Comparison of ENCODE assay signal across 19 cellular contexts in the genomic region with DNA sequence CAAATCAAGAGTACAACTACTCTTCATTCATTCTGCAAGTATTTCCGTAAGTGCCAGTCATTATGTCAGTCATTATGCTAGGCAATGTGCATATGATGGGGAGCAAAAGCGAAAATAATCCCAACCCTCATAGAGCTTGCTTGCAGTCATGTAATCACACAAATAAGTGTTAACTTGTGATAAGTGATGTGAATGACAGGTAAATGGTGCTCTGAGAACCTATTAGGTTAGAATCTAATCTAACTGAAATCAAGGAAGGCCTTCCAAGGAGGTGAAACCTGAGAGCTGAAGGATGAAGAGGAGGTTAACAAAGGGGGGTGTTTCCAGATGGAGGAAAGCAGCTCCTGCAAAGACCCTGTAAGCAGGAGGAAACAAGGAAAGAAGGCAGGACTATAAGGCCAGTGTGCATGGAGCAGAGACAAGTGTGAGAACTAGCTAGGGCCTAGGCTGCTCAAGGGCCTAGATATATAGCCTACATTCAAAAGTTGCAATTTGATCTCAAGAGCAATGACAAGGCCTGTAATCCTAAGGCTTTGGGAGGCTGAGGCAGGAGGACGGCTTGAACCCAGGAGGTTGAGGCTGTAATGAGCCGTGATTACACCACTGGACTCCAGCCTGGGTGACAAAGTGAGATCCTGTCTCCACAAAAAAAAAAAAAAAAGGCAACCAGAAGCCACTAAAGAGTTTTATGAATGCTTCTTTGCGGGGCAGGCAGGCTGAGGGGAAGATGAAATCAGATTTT. TPM values are rescaled to one million over a fixed set of nuclear protein-coding genes. Genes with fewer than 3 reads are reported as not detected.
DNase-seq lines count a peak whose midpoint lies in the region; ATAC-seq and TF ChIP-seq lines count a peak whose summit lies in the region.
"Had no signal": no experiment of that assay in that cellular context is flagged by ENCODE, and none has a peak within 500 bp of the region (broad histone marks: within the 10 kb centered on the region; RNA-seq: fewer than 3 reads in every experiment).

No MANE protein-coding gene starts in this region.

- H3K4me3 ChIP-seq in H7 (ENCODE audit: insufficient read depth, low read depth, low read length) = no peak overlapping the region
- H3K4me3 ChIP-seq: body of pancreas, SK-N-MC, smooth muscle cell had no signal

- no peaks in the 10 kb centered on the region for H3K27me3 ChIP-seq in H7 (ENCODE audit: control insufficient read depth, insufficient read depth, low read length)
- H3K27me3 ChIP-seq: body of pancreas had no signal

- peaks cover 52% of the 10 kb centered on the region for H3K4me1 Mint-ChIP-seq in CD14-positive monocyte
- peaks cover 19% of the 10 kb centered on the region for H3K4me1 Mint-ChIP-seq in activated T-helper 2 cell treated with anti-CD3 and anti-CD28 coated beads, Interferon-gamma antibody, Interleukin-2, Interleukin-4, amounts not matched to agents 10 μg/mL and 5 μg/mL and 100 μg/mL, durations not matched to agents 14 hours and 24 hours and 36 hours (ENCODE audit: low read depth)
- H3K4me1 Mint-ChIP-seq in memory B cell = peaks cover 28% of the 10 kb centered on the region

- H3K9me3 Mint-ChIP-seq in CD14-positive monocyte = peaks cover 0 to 2% (median 0%) of the 10 kb centered on the region in 7 donors
- H3K9me3 Mint-ChIP-seq in activated T-helper 2 cell treated with anti-CD3 and anti-CD28 coated beads, Interferon-gamma antibody, Interleukin-2, Interleukin-4, amounts not matched to agents 10 μg/mL and 5 μg/mL and 100 μg/mL, durations not matched to agents 14 hours and 24 hours and 36 hours = no peaks in the 10 kb centered on the region
- H3K9me3 Mint-ChIP-seq in memory B cell = no peaks in the 10 kb centered on the region

- intact Hi-C loops in CD14-positive monocyte (cut with micrococcal nuclease) = no loop called here
- intact Hi-C loops in activated T-helper 2 cell treated with anti-CD3 and anti-CD28 coated beads, Interferon-gamma antibody, Interleukin-2, Interleukin-4, amounts not matched to agents 10 μg/mL and 5 μg/mL and 100 μg/mL, durations not matched to agents 14 hours and 24 hours and 36 hours (cut with micrococcal nuclease) = no loop called here

- no peak overlapping the region for H3K4me3 Mint-ChIP-seq in CD14-positive monocyte
- H3K4me3 Mint-ChIP-seq in activated T-helper 2 cell treated with anti-CD3 and anti-CD28 coated beads, Interferon-gamma antibody, Interleukin-2, Interleukin-4, amounts not matched to agents 10 μg/mL and 5 μg/mL and 100 μg/mL, durations not matched to agents 14 hours and 24 hours and 36 hours (ENCODE audit: low read depth) = no peak overlapping the region
- no peak overlapping the region for H3K4me3 Mint-ChIP-seq in memory B cell

- H3K36me3 ChIP-seq in H7 (replicated peaks; ENCODE audit: control insufficient read depth, insufficient read depth, low read length) = no peaks in the 10 kb centered on the region

- ATAC-seq in memory B cell (ENCODE audit: low read depth) = no peak
- ATAC-seq in HG03521 (IDR thresholded peaks at IDR 0.05; ENCODE audit: unreplicated experiment) = no peak
- ATAC-seq in GM19324 (IDR thresholded peaks at IDR 0.05; ENCODE audit: low FRiP score, unreplicated experiment) = no peak

- DNase-seq in CD14-positive monocyte (ENCODE audit: low spot score) = no peak
- DNase-seq in H7 = peak; percentile 59
- DNase-seq in activated T-helper 2 cell treated with anti-CD3 and anti-CD28 coated beads, Interferon-gamma antibody, Interleukin-2, Interleukin-4, amounts not matched to agents 10 μg/mL and 5 μg/mL and 100 μg/mL, durations not matched to agents 14 hours and 24 hours and 36 hours (ENCODE audit: low spot score) = no peak
- no peak for DNase-seq in memory B cell (ENCODE audit: low spot score in 2 of 2)
- no peak for DNase-seq in NCI-H1092 (lab: John Stamatoyannopoulos, UW)
- no peak for DNase-seq in stimulated activated CD4-positive, alpha-beta T cell treated with anti-CD3 and anti-CD28 coated beads, Interleukin-1b, Interleukin-23, amount 100 ng/mL, for 48 hours
- DNase-seq: activated T-cell treated with anti-CD3 and anti-CD28 coated beads, Interleukin-2, amount 50 U/mL, for 48 hours; body of pancreas; effector memory CD4-positive, alpha-beta T cell; foreskin melanocyte; GDM1; left colon; NCI-H2227 treated with DMSO at 0.1 percent for 48 hours; nucleus accumbens; WERI-Rb-1 had no signal

- H3K36me3 Mint-ChIP-seq in CD14-positive monocyte = peaks cover 4 to 18% of the 10 kb centered on the region in 2 donors
- peaks cover 33% of the 10 kb centered on the region for H3K36me3 Mint-ChIP-seq in activated T-helper 2 cell treated with anti-CD3 and anti-CD28 coated beads, Interferon-gamma antibody, Interleukin-2, Interleukin-4, amounts not matched to agents 10 μg/mL and 5 μg/mL and 100 μg/mL, durations not matched to agents 14 hours and 24 hours and 36 hours (ENCODE audit: low read depth)
- H3K36me3 Mint-ChIP-seq in memory B cell = peaks cover 6% of the 10 kb centered on the region

- TF ChIP-seq CTCF in CD14-positive monocyte (IDR thresholded peaks at IDR 0.05) = no peak

- no peaks in the 10 kb centered on the region for H3K27me3 Mint-ChIP-seq in CD14-positive monocyte (ENCODE audit: low read depth in 3 of 3)
- H3K27me3 Mint-ChIP-seq in activated T-helper 2 cell treated with anti-CD3 and anti-CD28 coated beads, Interferon-gamma antibody, Interleukin-2, Interleukin-4, amounts not matched to agents 10 μg/mL and 5 μg/mL and 100 μg/mL, durations not matched to agents 14 hours and 24 hours and 36 hours (ENCODE audit: low read depth) = no peaks in the 10 kb centered on the region
- no peaks in the 10 kb centered on the region for H3K27me3 Mint-ChIP-seq in memory B cell

- H3K27ac Mint-ChIP-seq in CD14-positive monocyte (peak overlapping the region in 4 of 7 donors; percentile 43 to 82 (median 72)), memory B cell (peak overlapping the region; percentile 48)
- peak overlapping the region; percentile 25 for H3K27ac Mint-ChIP-seq in activated T-helper 2 cell treated with anti-CD3 and anti-CD28 coated beads, Interferon-gamma antibody, Interleukin-2, Interleukin-4, amounts not matched to agents 10 μg/mL and 5 μg/mL and 100 μg/mL, durations not matched to agents 14 hours and 24 hours and 36 hours

RNA-seq across cellular contexts. Expression of gene PTPN9, which starts 5.3 kb away (rescaled TPM):
- polyA plus RNA-seq in CD14-positive monocyte = 10 to 100 TPM; 21.1 to 28.0 TPM
- 44.8 and 48.1 TPM in 2 replicates for total RNA-seq in H7 (2014; rRNA removed; shearing (Covaris generic))
- total RNA-seq in activated T-helper 2 cell treated with anti-CD3 and anti-CD28 coated beads, Interferon-gamma antibody, Interleukin-2, Interleukin-4, amounts not matched to agents 10 μg/mL and 5 μg/mL and 100 μg/mL, durations not matched to agents 14 hours and 24 hours and 36 hours = 30.4 and 32.3 TPM in 2 replicates

RNA-seq across cellular contexts. Expression of gene SNUPN, which starts 51.7 kb away (rescaled TPM):
- polyA plus RNA-seq in CD14-positive monocyte = 10 to 100 TPM; 29.3 to 31.8 TPM
- 19.2 and 23.4 TPM in 2 replicates for total RNA-seq in H7 (2014; rRNA removed; shearing (Covaris generic))
- 32.7 and 40.9 TPM in 2 replicates for total RNA-seq in activated T-helper 2 cell treated with anti-CD3 and anti-CD28 coated beads, Interferon-gamma antibody, Interleukin-2, Interleukin-4, amounts not matched to agents 10 μg/mL and 5 μg/mL and 100 μg/mL, durations not matched to agents 14 hours and 24 hours and 36 hours
